20 cellular contexts compared by ENCODE assay signal in the genomic region with DNA sequence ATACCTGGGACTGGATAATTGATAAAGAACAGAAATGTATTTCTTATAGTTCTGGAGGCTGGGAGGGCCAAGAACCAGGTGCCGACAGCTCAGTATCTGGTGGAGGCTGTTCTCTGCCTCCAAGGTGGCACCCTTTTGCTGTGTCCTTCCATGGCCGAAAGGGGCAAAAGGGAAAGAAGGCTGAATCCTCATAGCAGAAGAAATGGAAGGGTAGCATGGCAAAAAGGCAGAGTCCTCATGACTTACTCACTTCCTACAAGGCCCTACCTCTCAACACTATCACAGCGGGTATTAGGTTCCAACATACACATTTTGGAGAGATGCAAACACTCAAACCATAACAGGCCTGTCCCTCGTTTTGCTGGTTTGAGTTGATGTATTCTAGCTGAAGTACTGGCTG. TPM values are rescaled to one million over a fixed set of nuclear protein-coding genes. Genes with fewer than 3 reads are reported as not detected.
"Had no signal": no experiment of that assay in that cellular context is flagged by ENCODE, and none has a peak within 500 bp of the region (broad histone marks: within the 10 kb centered on the region; RNA-seq: fewer than 3 reads in every experiment).

No MANE protein-coding gene starts in this region.

- H3K27ac Mint-ChIP-seq: activated B cell treated with CpG ODN at 0.5 μM for 24 hours; activated CD4-positive, alpha-beta memory T cell treated with anti-CD3 and anti-CD28 coated beads for 36 hours; activated CD4-positive, alpha-beta T cell treated with anti-CD3 and anti-CD28 coated beads, Interleukin-2, amount 10 ng/mL, durations not matched to agents 7 days and 5 days; activated naive CD8-positive, alpha-beta T cell treated with anti-CD3 and anti-CD28 coated beads, Interleukin-2, amount 10 ng/mL, durations not matched to agents 7 days and 5 days; T-helper 17 cell had no signal

- H3K4me3 Mint-ChIP-seq: activated B cell treated with CpG ODN at 0.5 μM for 24 hours; activated CD4-positive, alpha-beta memory T cell treated with anti-CD3 and anti-CD28 coated beads for 36 hours; activated CD4-positive, alpha-beta T cell treated with anti-CD3 and anti-CD28 coated beads, Interleukin-2, amount 10 ng/mL, durations not matched to agents 7 days and 5 days; activated naive CD8-positive, alpha-beta T cell treated with anti-CD3 and anti-CD28 coated beads, Interleukin-2, amount 10 ng/mL, durations not matched to agents 7 days and 5 days; T-helper 17 cell had no signal

- H3K4me3 ChIP-seq: adrenal gland, K562 had no signal

- H3K36me3 ChIP-seq: adrenal gland had no signal

- FAIRE-seq: K562, TTC549 had no signal

- H3K4me1 ChIP-seq: adrenal gland had no signal

- ATAC-seq: K562, PC-3, T-helper 17 cell had no signal

- H3K27me3 ChIP-seq: adrenal gland had no signal

- H3K9me3 ChIP-seq: adrenal gland had no signal

- H3K9me3 Mint-ChIP-seq: activated CD4-positive, alpha-beta memory T cell treated with anti-CD3 and anti-CD28 coated beads for 36 hours; activated CD4-positive, alpha-beta T cell treated with anti-CD3 and anti-CD28 coated beads, Interleukin-2, amount 10 ng/mL, durations not matched to agents 7 days and 5 days; activated naive CD8-positive, alpha-beta T cell treated with anti-CD3 and anti-CD28 coated beads, Interleukin-2, amount 10 ng/mL, durations not matched to agents 7 days and 5 days had no signal

- H3K27ac ChIP-seq: adrenal gland had no signal

- H3K4me1 Mint-ChIP-seq: activated B cell treated with CpG ODN at 0.5 μM for 24 hours; activated naive CD8-positive, alpha-beta T cell treated with anti-CD3 and anti-CD28 coated beads, Interleukin-2, amount 10 ng/mL, durations not matched to agents 7 days and 5 days; T-helper 17 cell had no signal

- H3K36me3 Mint-ChIP-seq: activated CD4-positive, alpha-beta memory T cell treated with anti-CD3 and anti-CD28 coated beads for 36 hours; activated naive CD8-positive, alpha-beta T cell treated with anti-CD3 and anti-CD28 coated beads, Interleukin-2, amount 10 ng/mL, durations not matched to agents 7 days and 5 days had no signal

- DNase-seq: activated B cell treated with CpG ODN at 0.5 μM for 24 hours; activated CD4-positive, alpha-beta memory T cell treated with anti-CD3 and anti-CD28 coated beads for 36 hours; activated CD4-positive, alpha-beta T cell treated with anti-CD3 and anti-CD28 coated beads, Interleukin-2, amount 10 ng/mL, durations not matched to agents 7 days and 5 days; activated naive CD4-positive, alpha-beta T cell treated with anti-CD3 and anti-CD28 coated beads, Interleukin-2, amount 50 U/mL, for 16 hours; activated naive CD8-positive, alpha-beta T cell treated with anti-CD3 and anti-CD28 coated beads, Interleukin-2, amount 10 ng/mL, durations not matched to agents 7 days and 5 days; adrenal gland; anterior cingulate cortex; caudate nucleus; NCI-H1048; NCI-H146; NCI-H187 treated with DMSO at 0.1 percent for 48 hours; NCI-H510A treated with DMSO at 0.1 percent for 48 hours; NCI-H69; PC-3; SHP77; T-helper 17 cell; T-helper 9 cell had no signal

RNA-seq across cellular contexts. Expression of gene UBE2QL1, which starts 45.2 kb away (rescaled TPM):
- total RNA-seq: activated CD4-positive, alpha-beta memory T cell treated with anti-CD3 and anti-CD28 coated beads for 36 hours; activated CD4-positive, alpha-beta T cell treated with anti-CD3 and anti-CD28 coated beads, Interleukin-2, amount 10 ng/mL, durations not matched to agents 7 days and 5 days; activated CD8-positive, alpha-beta memory T cell treated with anti-CD3 and anti-CD28 coated beads for 36 hours; activated naive CD8-positive, alpha-beta T cell treated with anti-CD3 and anti-CD28 coated beads, Interleukin-2, amount 10 ng/mL, durations not matched to agents 7 days and 5 days; K562 had no signal
- polyA plus RNA-seq: K562 had no signal
